Comparison of ENCODE assay signal across 1 cellular context in genomic region chr3:194330160-194330559, GRCh38.
TF ChIP-seq lines count a peak whose summit lies in the region.

No MANE protein-coding gene starts in this region.

TF ChIP-seq in HepG2, 621 proteins besides CTCF, POLR2A, EP300 and RAD21:
- TF ChIP-seq RELA (CRISPR knock-in tag; IDR thresholded peaks at IDR 0.05) (no peak), ZNF687 (CRISPR knock-in tag; IDR thresholded peaks at IDR 0.05) (0 out of 2 replicates have a peak, but pooled peaks have one; percentile 21)
TF ChIP-seq in HepG2: peak in this region for 1.
